Comparison of ENCODE assay signal across 1 cellular context in genomic region chr19:1360126-1360817, GRCh38.
TF ChIP-seq lines count a peak whose summit lies in the region.

No MANE protein-coding gene starts in this region.

TF ChIP-seq in GM12878, 131 proteins besides CTCF, POLR2A, EP300 and RAD21 (continued from another document):
- no peak for TF ChIP-seq KAT2A (conservative IDR thresholded peaks at IDR 0.05; ENCODE audit: control insufficient read depth, low read depth, low read length)
TF ChIP-seq in GM12878: peak in this region for 0.
